30 cellular contexts compared by ENCODE assay signal in the genomic region with DNA sequence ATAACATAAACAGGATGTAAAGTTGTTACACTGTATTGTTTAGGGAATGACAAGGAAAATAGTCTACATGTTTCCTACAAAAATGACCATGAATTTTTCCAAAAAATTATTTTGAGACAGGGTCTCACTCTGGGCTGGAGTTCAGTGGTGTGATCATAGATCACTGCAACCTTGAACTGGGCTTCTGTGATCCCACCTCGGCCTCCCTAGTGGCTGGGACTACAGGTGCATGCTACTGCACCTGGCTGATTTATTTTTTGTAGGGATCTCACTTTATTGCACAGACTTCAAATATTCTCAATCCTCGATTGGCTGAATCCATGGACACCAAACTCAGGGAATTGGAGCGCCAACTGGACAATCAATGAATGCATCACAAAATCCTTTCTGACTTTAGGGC. TPM values are rescaled to one million over a fixed set of nuclear protein-coding genes. Genes with fewer than 3 reads are reported as not detected.
"Had no signal": no experiment of that assay in that cellular context is flagged by ENCODE, and none has a peak within 500 bp of the region (broad histone marks: within the 10 kb centered on the region; RNA-seq: fewer than 3 reads in every experiment).

No MANE protein-coding gene starts in this region.

- H3K9me3 ChIP-seq: esophagus squamous epithelium, gastroesophageal sphincter, left ventricle myocardium inferior, neutrophil, ovary, psoas muscle, testis, uterus had no signal

- DNase-seq: activated CD4-positive, alpha-beta T cell treated with anti-CD3 and anti-CD28 coated beads, Interleukin-2, amount 10 ng/mL, durations not matched to agents 24 days and 14 days; activated CD8-positive, alpha-beta memory T cell treated with anti-CD3 and anti-CD28 coated beads for 24 hours; activated CD8-positive, alpha-beta memory T cell treated with anti-CD3 and anti-CD28 coated beads, Interleukin-2, amount 50 U/mL, for 4 hours; activated naive CD4-positive, alpha-beta T cell; activated naive CD8-positive, alpha-beta T cell treated with anti-CD3 and anti-CD28 coated beads, Interleukin-2, amount 10 ng/mL, durations not matched to agents 7 days and 5 days; activated T-cell treated with anti-CD3 and anti-CD28 coated beads, Interleukin-2, amount 50 U/mL, for 24 hours; amniotic stem cell; esophagus squamous epithelium; head of caudate nucleus; hypothalamus; left ventricle myocardium inferior; ovary; psoas muscle; right cardiac atrium; stimulated activated CD4-positive, alpha-beta T cell treated with anti-CD3 and anti-CD28 coated beads, Interleukin-2, amount 100 ng/mL, for 24 hours; testis; trophoblast cell; uterus had no signal

- ATAC-seq: activated CD4-positive, CD25-positive, alpha-beta regulatory T cell treated with anti-CD3 and anti-CD28 coated beads, Interleukin-2, amount 50 U/mL, for 24 hours; gastroesophageal sphincter; psoas muscle; right cardiac atrium; stimulated activated effector memory CD8-positive, alpha-beta T cell treated with anti-CD3 and anti-CD28 coated beads, Interleukin-12 subunit alpha, Interleukin-12 subunit beta, amount 100 ng/mL, for 72 hours had no signal

- H3K27ac ChIP-seq: coronary artery, esophagus squamous epithelium, gastroesophageal sphincter, left ventricle myocardium inferior, neutrophil, ovary, psoas muscle, testis, uterus, VCaP had no signal

- FAIRE-seq: bronchial epithelial cell had no signal

- H3K4me3 ChIP-seq: coronary artery, esophagus squamous epithelium, gastroesophageal sphincter, left ventricle myocardium inferior, ovary, psoas muscle, testis, uterus had no signal

- H3K9me3 Mint-ChIP-seq: activated CD4-positive, alpha-beta T cell treated with anti-CD3 and anti-CD28 coated beads, Interleukin-2, amount 10 ng/mL, durations not matched to agents 24 days and 14 days; activated naive CD8-positive, alpha-beta T cell treated with anti-CD3 and anti-CD28 coated beads, Interleukin-2, amount 10 ng/mL, durations not matched to agents 7 days and 5 days; activated T-cell treated with anti-CD3 and anti-CD28 coated beads, Interleukin-2, amount 50 U/mL, for 24 hours; activated T-helper 2 cell treated with anti-CD3 and anti-CD28 coated beads, Interferon-gamma antibody, Interleukin-2, Interleukin-4, amounts not matched to agents 10 μg/mL and 5 μg/mL and 100 μg/mL, durations not matched to agents 14 hours and 24 hours and 36 hours; mesothelial cell of epicardium; nephron; stimulated activated effector memory CD8-positive, alpha-beta T cell treated with anti-CD3 and anti-CD28 coated beads, Interleukin-12 subunit alpha, Interleukin-12 subunit beta, amount 100 ng/mL, for 72 hours; T-helper 2 cell treated with Interferon-gamma antibody and Interleukin-4, amounts not matched to agents 5 μg/mL and 100 μg/mL, for 36 hours had no signal

- H3K36me3 ChIP-seq: ovary, uterus had no signal

- H3K27ac Mint-ChIP-seq: activated naive CD8-positive, alpha-beta T cell treated with anti-CD3 and anti-CD28 coated beads, Interleukin-2, amount 10 ng/mL, durations not matched to agents 7 days and 5 days; activated T-cell treated with anti-CD3 and anti-CD28 coated beads, Interleukin-2, amount 50 U/mL, for 24 hours; activated T-helper 2 cell treated with anti-CD3 and anti-CD28 coated beads, Interferon-gamma antibody, Interleukin-2, Interleukin-4, amounts not matched to agents 10 μg/mL and 5 μg/mL and 100 μg/mL, durations not matched to agents 14 hours and 24 hours and 36 hours; mesothelial cell of epicardium; nephron; stimulated activated effector memory CD8-positive, alpha-beta T cell treated with anti-CD3 and anti-CD28 coated beads, Interleukin-12 subunit alpha, Interleukin-12 subunit beta, amount 100 ng/mL, for 72 hours; T-helper 2 cell treated with Interferon-gamma antibody and Interleukin-4, amounts not matched to agents 5 μg/mL and 100 μg/mL, for 36 hours had no signal

- H3K4me3 Mint-ChIP-seq: activated CD4-positive, alpha-beta T cell treated with anti-CD3 and anti-CD28 coated beads, Interleukin-2, amount 10 ng/mL, durations not matched to agents 24 days and 14 days; activated naive CD8-positive, alpha-beta T cell treated with anti-CD3 and anti-CD28 coated beads, Interleukin-2, amount 10 ng/mL, durations not matched to agents 7 days and 5 days; activated T-cell treated with anti-CD3 and anti-CD28 coated beads, Interleukin-2, amount 50 U/mL, for 24 hours; mesothelial cell of epicardium; nephron; stimulated activated effector memory CD8-positive, alpha-beta T cell treated with anti-CD3 and anti-CD28 coated beads, Interleukin-12 subunit alpha, Interleukin-12 subunit beta, amount 100 ng/mL, for 72 hours; T-helper 2 cell treated with Interferon-gamma antibody and Interleukin-4, amounts not matched to agents 5 μg/mL and 100 μg/mL, for 36 hours had no signal

- H3K4me1 Mint-ChIP-seq: stimulated activated effector memory CD8-positive, alpha-beta T cell treated with anti-CD3 and anti-CD28 coated beads, Interleukin-12 subunit alpha, Interleukin-12 subunit beta, amount 100 ng/mL, for 72 hours had no signal

- H3K27me3 Mint-ChIP-seq: activated CD4-positive, alpha-beta T cell treated with anti-CD3 and anti-CD28 coated beads, Interleukin-2, amount 10 ng/mL, durations not matched to agents 24 days and 14 days; activated naive CD8-positive, alpha-beta T cell treated with anti-CD3 and anti-CD28 coated beads, Interleukin-2, amount 10 ng/mL, durations not matched to agents 7 days and 5 days; activated T-cell treated with anti-CD3 and anti-CD28 coated beads, Interleukin-2, amount 50 U/mL, for 24 hours had no signal

- H3K27me3 ChIP-seq: esophagus squamous epithelium, gastroesophageal sphincter, neutrophil, ovary, testis, uterus had no signal

RNA-seq across cellular contexts. Expression of gene NUPR2, which starts 16.6 kb away (rescaled TPM):
- total RNA-seq: activated CD4-positive, alpha-beta T cell treated with anti-CD3 and anti-CD28 coated beads, Interleukin-2, amount 10 ng/mL, durations not matched to agents 24 days and 14 days; activated naive CD8-positive, alpha-beta T cell treated with anti-CD3 and anti-CD28 coated beads, Interleukin-2, amount 10 ng/mL, durations not matched to agents 7 days and 5 days; activated T-helper 2 cell treated with anti-CD3 and anti-CD28 coated beads, Interferon-gamma antibody, Interleukin-2, Interleukin-4, amounts not matched to agents 10 μg/mL and 5 μg/mL and 100 μg/mL, durations not matched to agents 14 hours and 24 hours and 36 hours; bronchial epithelial cell; esophagus squamous epithelium; left ventricle myocardium inferior; lung microvascular endothelial cell; mesothelial cell of epicardium; psoas muscle; right cardiac atrium; uterus had no signal
- polyA plus RNA-seq: ovary, psoas muscle, right cardiac atrium had no signal
